Comparison of ENCODE assay signal across 1 cellular context in the genomic region with DNA sequence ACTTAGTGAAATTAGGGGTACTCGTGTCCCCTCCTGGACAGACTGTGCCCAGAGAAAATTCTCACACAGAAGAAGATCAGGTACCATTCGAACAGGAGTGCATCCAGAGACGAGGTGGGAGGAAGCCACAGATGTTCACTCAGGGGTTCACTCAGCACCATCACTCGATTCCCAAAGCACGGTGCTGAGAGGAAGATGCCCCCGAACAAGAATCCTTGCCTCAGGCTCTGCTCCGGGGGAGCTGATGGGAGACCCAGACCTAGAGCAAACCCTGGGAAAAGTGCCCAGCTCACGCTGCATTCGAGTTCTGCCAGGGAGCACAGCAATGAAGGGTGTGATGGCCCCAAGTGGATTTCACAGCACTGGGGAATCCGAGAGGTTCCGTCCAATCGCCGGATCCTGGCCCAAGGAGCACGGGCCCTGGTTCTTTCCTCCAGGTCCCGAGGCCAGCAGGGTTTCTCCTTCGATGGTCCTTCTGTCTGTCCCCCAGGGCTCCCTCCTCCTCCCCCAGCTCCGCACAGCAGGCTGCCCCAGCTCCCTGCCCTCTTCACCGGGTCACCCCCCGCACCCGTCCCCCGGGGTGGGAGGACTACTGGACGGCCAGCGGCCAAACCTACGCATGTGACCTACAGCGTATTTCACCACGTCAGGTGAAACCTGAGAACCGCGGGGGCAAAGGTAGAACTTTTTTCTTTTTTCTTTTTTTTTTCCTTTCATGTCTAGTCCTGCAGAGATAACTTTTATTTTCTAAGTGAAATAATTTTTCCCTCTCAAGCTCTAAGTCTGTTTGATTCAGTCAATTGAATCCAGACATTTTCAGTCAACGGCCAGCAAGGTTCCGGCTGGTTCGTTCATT.
TF ChIP-seq lines count a peak whose summit lies in the region.

No MANE protein-coding gene starts in this region.

TF ChIP-seq in HepG2, 621 proteins besides CTCF, POLR2A, EP300 and RAD21 (continued from another document and continues in another):
- TF ChIP-seq MBD4 (IDR thresholded peaks at IDR 0.05; ENCODE audit: borderline replicate concordance, low read length) (no peak), TBL1XR1 (IDR thresholded peaks at IDR 0.05; ENCODE audit: borderline replicate concordance, low read length, partially characterized antibody) (no peak), MNT (IDR thresholded peaks at IDR 0.05) (no peak), JUNB (CRISPR knock-in tag; IDR thresholded peaks at IDR 0.05; ENCODE audit: borderline replicate concordance) (no peak), ZNF326 (CRISPR knock-in tag; IDR thresholded peaks at IDR 0.05; ENCODE audit: borderline replicate concordance) (no peak), ZBTB38 (CRISPR knock-in tag; IDR thresholded peaks at IDR 0.05) (no peak), ZNF547 (CRISPR knock-in tag; IDR thresholded peaks at IDR 0.05) (0 out of 2 replicates have a peak, but pooled peaks have one; percentile 22), HNF4G (IDR thresholded peaks at IDR 0.05; ENCODE audit: borderline replicate concordance, low read depth, low read length) (peak; percentile 58; the same call in 1 of the 2 replicates), HNF4G (CRISPR knock-in tag; IDR thresholded peaks at IDR 0.05; ENCODE audit: borderline replicate concordance, low read depth) (peak; percentile 63; the same call in 1 of the 2 replicates), ZNF362 (CRISPR knock-in tag; IDR thresholded peaks at IDR 0.05; ENCODE audit: borderline replicate concordance) (peak; percentile 94), MZF1 (CRISPR knock-in tag; IDR thresholded peaks at IDR 0.05; ENCODE audit: borderline replicate concordance) (no peak), TRAFD1 (CRISPR knock-in tag; IDR thresholded peaks at IDR 0.05; ENCODE audit: borderline replicate concordance) (peak; percentile 79; the same call in 1 of the 2 replicates), ZNF775 (CRISPR knock-in tag; IDR thresholded peaks at IDR 0.05; ENCODE audit: borderline replicate concordance) (no peak), ZBTB4 (CRISPR knock-in tag; IDR thresholded peaks at IDR 0.05; ENCODE audit: borderline replicate concordance) (no peak), ATF3 (CRISPR knock-in tag; IDR thresholded peaks at IDR 0.05) (no peak), HMGXB3 (CRISPR knock-in tag; IDR thresholded peaks at IDR 0.05; ENCODE audit: borderline replicate concordance) (no peak), TCF12 (IDR thresholded peaks at IDR 0.05) (no peak), TCF12 (CRISPR knock-in tag; IDR thresholded peaks at IDR 0.05) (no peak), ZNF468 (CRISPR knock-in tag; IDR thresholded peaks at IDR 0.05) (no peak), MEF2D (CRISPR knock-in tag; IDR thresholded peaks at IDR 0.05) (no peak), MED8 (CRISPR knock-in tag; IDR thresholded peaks at IDR 0.05; ENCODE audit: insufficient replicate concordance) (no peak), ZNF501 (CRISPR knock-in tag; IDR thresholded peaks at IDR 0.05) (peak; percentile 64; the same call in 1 of the 2 replicates), ZMAT3 (CRISPR knock-in tag; conservative IDR thresholded peaks at IDR 0.05) (0 out of 2 replicates have a peak, but pooled peaks have one; percentile 18), DRAP1 (CRISPR knock-in tag; IDR thresholded peaks at IDR 0.05) (peak; percentile 74), ZNF414 (CRISPR knock-in tag; IDR thresholded peaks at IDR 0.05) (no peak), CEBPG (CRISPR knock-in tag; IDR thresholded peaks at IDR 0.05) (0 out of 2 replicates have a peak, but pooled peaks have one; percentile 11), RARG (CRISPR knock-in tag; IDR thresholded peaks at IDR 0.05; ENCODE audit: low read depth) (no peak), ETV5 (CRISPR knock-in tag; IDR thresholded peaks at IDR 0.05; ENCODE audit: borderline replicate concordance) (no peak), PHF21A (CRISPR knock-in tag; IDR thresholded peaks at IDR 0.05) (no peak), ZNF639 (CRISPR knock-in tag; conservative IDR thresholded peaks at IDR 0.05) (no peak), ZNF496 (CRISPR knock-in tag; IDR thresholded peaks at IDR 0.05; ENCODE audit: insufficient replicate concordance) (no peak), SMYD3 (CRISPR knock-in tag; IDR thresholded peaks at IDR 0.05) (no peak), SAFB2 (CRISPR knock-in tag; IDR thresholded peaks at IDR 0.05; ENCODE audit: borderline replicate concordance, low read depth) (no peak)
- TF ChIP-seq, protein P1, sequence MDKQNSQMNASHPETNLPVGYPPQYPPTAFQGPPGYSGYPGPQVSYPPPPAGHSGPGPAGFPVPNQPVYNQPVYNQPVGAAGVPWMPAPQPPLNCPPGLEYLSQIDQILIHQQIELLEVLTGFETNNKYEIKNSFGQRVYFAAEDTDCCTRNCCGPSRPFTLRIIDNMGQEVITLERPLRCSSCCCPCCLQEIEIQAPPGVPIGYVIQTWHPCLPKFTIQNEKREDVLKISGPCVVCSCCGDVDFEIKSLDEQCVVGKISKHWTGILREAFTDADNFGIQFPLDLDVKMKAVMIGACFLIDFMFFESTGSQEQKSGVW (CRISPR knock-in tag; IDR thresholded peaks at IDR 0.05; ENCODE audit: borderline replicate concordance): no peak
- TF ChIP-seq, protein P2, sequence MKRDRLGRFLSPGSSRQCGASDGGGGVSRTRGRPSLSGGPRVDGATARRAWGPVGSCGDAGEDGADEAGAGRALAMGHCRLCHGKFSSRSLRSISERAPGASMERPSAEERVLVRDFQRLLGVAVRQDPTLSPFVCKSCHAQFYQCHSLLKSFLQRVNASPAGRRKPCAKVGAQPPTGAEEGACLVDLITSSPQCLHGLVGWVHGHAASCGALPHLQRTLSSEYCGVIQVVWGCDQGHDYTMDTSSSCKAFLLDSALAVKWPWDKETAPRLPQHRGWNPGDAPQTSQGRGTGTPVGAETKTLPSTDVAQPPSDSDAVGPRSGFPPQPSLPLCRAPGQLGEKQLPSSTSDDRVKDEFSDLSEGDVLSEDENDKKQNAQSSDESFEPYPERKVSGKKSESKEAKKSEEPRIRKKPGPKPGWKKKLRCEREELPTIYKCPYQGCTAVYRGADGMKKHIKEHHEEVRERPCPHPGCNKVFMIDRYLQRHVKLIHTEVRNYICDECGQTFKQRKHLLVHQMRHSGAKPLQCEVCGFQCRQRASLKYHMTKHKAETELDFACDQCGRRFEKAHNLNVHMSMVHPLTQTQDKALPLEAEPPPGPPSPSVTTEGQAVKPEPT (CRISPR knock-in tag; IDR thresholded peaks at IDR 0.05; ENCODE audit: low read depth): no peak
- TF ChIP-seq, protein P3, sequence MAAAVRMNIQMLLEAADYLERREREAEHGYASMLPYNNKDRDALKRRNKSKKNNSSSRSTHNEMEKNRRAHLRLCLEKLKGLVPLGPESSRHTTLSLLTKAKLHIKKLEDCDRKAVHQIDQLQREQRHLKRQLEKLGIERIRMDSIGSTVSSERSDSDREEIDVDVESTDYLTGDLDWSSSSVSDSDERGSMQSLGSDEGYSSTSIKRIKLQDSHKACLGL (CRISPR knock-in tag; IDR thresholded peaks at IDR 0.05): no peak
